ENCODE assay signal across 28 cellular contexts in genomic region chr4:105434940-105435339, GRCh38.
"Had no signal": no experiment of that assay in that cellular context is flagged by ENCODE, and none has a peak within 500 bp of the region (broad histone marks: within the 10 kb centered on the region; RNA-seq: fewer than 3 reads in every experiment).

No MANE protein-coding gene starts in this region.

- H3K27ac Mint-ChIP-seq: activated B cell treated with CpG ODN at 0.5 μM for 24 hours; activated CD4-positive, alpha-beta memory T cell treated with anti-CD3 and anti-CD28 coated beads, Interleukin-2, amount 10 ng/mL, durations not matched to agents 7 days and 5 days; activated CD4-positive, alpha-beta T cell treated with anti-CD3 and anti-CD28 coated beads, Interleukin-2, amount 10 ng/mL, durations not matched to agents 24 days and 14 days; activated CD8-positive, alpha-beta memory T cell treated with anti-CD3 and anti-CD28 coated beads, Interleukin-2, amount 10 ng/mL, durations not matched to agents 7 days and 5 days; activated naive CD8-positive, alpha-beta T cell; effector memory CD8-positive, alpha-beta T cell had no signal

- H3K4me3 ChIP-seq: body of pancreas, esophagus squamous epithelium, gastroesophageal sphincter had no signal

- H3K27me3 Mint-ChIP-seq: activated B cell treated with CpG ODN at 0.5 μM for 24 hours; activated CD4-positive, alpha-beta memory T cell treated with anti-CD3 and anti-CD28 coated beads, Interleukin-2, amount 10 ng/mL, durations not matched to agents 7 days and 5 days; activated CD4-positive, alpha-beta T cell treated with anti-CD3 and anti-CD28 coated beads, Interleukin-2, amount 10 ng/mL, durations not matched to agents 24 days and 14 days; activated CD8-positive, alpha-beta memory T cell treated with anti-CD3 and anti-CD28 coated beads, Interleukin-2, amount 10 ng/mL, durations not matched to agents 7 days and 5 days; activated naive CD8-positive, alpha-beta T cell; effector memory CD8-positive, alpha-beta T cell had no signal

- H3K4me1 Mint-ChIP-seq: activated B cell treated with CpG ODN at 0.5 μM for 24 hours; activated CD4-positive, alpha-beta memory T cell treated with anti-CD3 and anti-CD28 coated beads, Interleukin-2, amount 10 ng/mL, durations not matched to agents 7 days and 5 days; activated CD4-positive, alpha-beta T cell treated with anti-CD3 and anti-CD28 coated beads, Interleukin-2, amount 10 ng/mL, durations not matched to agents 24 days and 14 days; activated CD8-positive, alpha-beta memory T cell treated with anti-CD3 and anti-CD28 coated beads, Interleukin-2, amount 10 ng/mL, durations not matched to agents 7 days and 5 days had no signal

- H3K4me1 ChIP-seq: body of pancreas, esophagus squamous epithelium, gastroesophageal sphincter had no signal

- H3K4me3 Mint-ChIP-seq: activated B cell treated with CpG ODN at 0.5 μM for 24 hours; activated CD4-positive, alpha-beta memory T cell treated with anti-CD3 and anti-CD28 coated beads, Interleukin-2, amount 10 ng/mL, durations not matched to agents 7 days and 5 days; activated CD4-positive, alpha-beta T cell treated with anti-CD3 and anti-CD28 coated beads, Interleukin-2, amount 10 ng/mL, durations not matched to agents 24 days and 14 days; activated CD8-positive, alpha-beta memory T cell treated with anti-CD3 and anti-CD28 coated beads, Interleukin-2, amount 10 ng/mL, durations not matched to agents 7 days and 5 days; activated naive CD8-positive, alpha-beta T cell; effector memory CD8-positive, alpha-beta T cell had no signal

- FAIRE-seq: colon, endothelial cell of umbilical vein had no signal

- H3K9me3 ChIP-seq: body of pancreas, gastroesophageal sphincter had no signal

- H3K27me3 ChIP-seq: body of pancreas, esophagus squamous epithelium, gastroesophageal sphincter had no signal

- H3K27ac ChIP-seq: body of pancreas, epithelial cell of prostate, esophagus squamous epithelium, gastroesophageal sphincter, WERI-Rb-1 had no signal

- DNase-seq: activated B cell treated with CpG ODN at 0.5 μM for 24 hours; activated CD4-positive, alpha-beta memory T cell treated with anti-CD3 and anti-CD28 coated beads, Interleukin-2, amount 10 ng/mL, durations not matched to agents 7 days and 5 days; activated CD4-positive, alpha-beta T cell treated with anti-CD3 and anti-CD28 coated beads, Interleukin-2, amount 10 ng/mL, durations not matched to agents 24 days and 14 days; activated CD8-positive, alpha-beta memory T cell treated with anti-CD3 and anti-CD28 coated beads, Interleukin-2, amount 10 ng/mL, durations not matched to agents 7 days and 5 days; activated CD8-positive, alpha-beta memory T cell treated with anti-CD3 and anti-CD28 coated beads, Interleukin-2, amount 50 U/mL, for 4 hours; activated effector memory CD4-positive, alpha-beta T cell treated with Interleukin-2 at 50 U/mL for 16 hours; activated gamma-delta T cell treated with Interleukin-2 at 50 U/mL for 16 hours; activated naive CD4-positive, alpha-beta T cell treated with anti-CD3 and anti-CD28 coated beads, Interleukin-2, amount 50 U/mL, for 16 hours; activated naive CD4-positive, alpha-beta T cell treated with Interleukin-2 at 50 U/mL for 16 hours; activated T-cell treated with anti-CD3 and anti-CD28 coated beads, Interleukin-2, amount 50 U/mL, for 1 hour; activated T-cell treated with anti-CD3 and anti-CD28 coated beads, Interleukin-2, amount 50 U/mL, for 48 hours; amniotic stem cell; anterior cingulate cortex; body of pancreas; caudate nucleus; cortex of kidney; dermis blood vessel endothelial cell; effector CD4-positive, alpha-beta T cell; effector memory CD8-positive, alpha-beta T cell; esophagus squamous epithelium; foreskin melanocyte; T-helper 2 cell; WERI-Rb-1 had no signal

- ATAC-seq: activated CD8-positive, alpha-beta memory T cell treated with anti-CD3 and anti-CD28 coated beads, Interleukin-2, amount 10 ng/mL, durations not matched to agents 7 days and 5 days; body of pancreas; effector memory CD8-positive, alpha-beta T cell; gastroesophageal sphincter had no signal
